Comparison of ENCODE assay signal across 16 cellular contexts in genomic region chr5:147055850-147056523, GRCh38.
DNase-seq lines count a peak whose midpoint lies in the region; ATAC-seq and TF ChIP-seq lines count a peak whose summit lies in the region.
"Had no signal": no experiment of that assay in that cellular context is flagged by ENCODE, and none has a peak within 500 bp of the region (broad histone marks: within the 10 kb centered on the region; RNA-seq: fewer than 3 reads in every experiment).

No MANE protein-coding gene starts in this region.

- no peaks in the 10 kb centered on the region for H3K27me3 ChIP-seq in layer of hippocampus (ENCODE audit: control insufficient read depth, insufficient read depth, low read length)
- H3K27me3 ChIP-seq: thyroid gland had no signal

- intact Hi-C loops in sciatic nerve (cut with DNase I) = no loop called here

- no peak for TF ChIP-seq POLR2A in GM18505 (IDR thresholded peaks at IDR 0.05; ENCODE audit: borderline replicate concordance, extremely low read depth, insufficient read depth, insufficient read length)

- peak; percentile 67 for ATAC-seq in sciatic nerve
- no peak for ATAC-seq in GM19328 (IDR thresholded peaks at IDR 0.05; ENCODE audit: unreplicated experiment)
- ATAC-seq in GM18505 (IDR thresholded peaks at IDR 0.05; ENCODE audit: unreplicated experiment) = no peak
- ATAC-seq: activated CD8-positive, alpha-beta T cell treated with anti-CD3 and anti-CD28 coated beads, Interleukin-2, amount 10 ng/mL, durations not matched to agents 7 days and 5 days; left lobe of liver had no signal

- DNase-seq in NCI-H2227 (lab: John Stamatoyannopoulos, UW; ENCODE audit: unreplicated experiment) (peak; percentile 29), anterior cingulate cortex (lab: John Stamatoyannopoulos, UW) (peak in 32 of 58 donors; percentile 1 to 68 (median 22)), sciatic nerve (ENCODE audit: low spot score) (no peak), NCI-H526 treated with DMSO at 0.1 percent for 48 hours (lab: John Stamatoyannopoulos, UW) (no peak), H4 (ENCODE audit: low spot score) (no peak)
- DNase-seq: activated CD8-positive, alpha-beta T cell treated with anti-CD3 and anti-CD28 coated beads, Interleukin-2, amount 10 ng/mL, durations not matched to agents 7 days and 5 days; activated naive CD8-positive, alpha-beta T cell treated with anti-CD3 and anti-CD28 coated beads, Interleukin-2, amount 10 ng/mL, durations not matched to agents 7 days and 5 days; Caco-2; EL; RPMI8226; T-helper 1 cell; thyroid gland had no signal

- peak overlapping the region; percentile 14 for H3K27ac ChIP-seq in layer of hippocampus (ENCODE audit: low read depth, low read length)
- H3K27ac ChIP-seq: thyroid gland had no signal

Comparison
In these comparisons a context has a peak if more than half of its experiments do, and no peak if none do; other contexts are left out.
1. DNase-seq: peak in NCI-H2227 (single experiment) and anterior cingulate cortex (32 of 58); none in sciatic nerve (single experiment), NCI-H526 treated with DMSO at 0.1 percent for 48 hours (single experiment) and H4 (single experiment).